Comparison of ENCODE assay signal across 22 cellular contexts in genomic region chr15:53506370-53506769, GRCh38.
"Had no signal": no experiment of that assay in that cellular context is flagged by ENCODE, and none has a peak within 500 bp of the region (broad histone marks: within the 10 kb centered on the region; RNA-seq: fewer than 3 reads in every experiment).

No MANE protein-coding gene starts in this region.

- H3K27me3 ChIP-seq: left lung, neutrophil, ovary, spleen, testis, upper lobe of left lung had no signal

- DNase-seq: activated CD4-positive, alpha-beta memory T cell treated with anti-CD3 and anti-CD28 coated beads, Interleukin-2, amount 10 ng/mL, durations not matched to agents 7 days and 5 days; activated CD4-positive, alpha-beta T cell treated with anti-CD3 and anti-CD28 coated beads, Interleukin-2, amount 10 ng/mL, durations not matched to agents 24 days and 14 days; activated effector memory CD4-positive, alpha-beta T cell treated with Interleukin-2 at 50 U/mL for 16 hours; activated naive CD4-positive, alpha-beta T cell treated with anti-CD3 and anti-CD28 coated beads, Interleukin-2, amount 50 U/mL, for 16 hours; activated naive CD8-positive, alpha-beta T cell treated with anti-CD3 and anti-CD28 coated beads, Interleukin-2, amount 50 U/mL, for 24 hours; activated T-cell treated with anti-CD3 and anti-CD28 coated beads, Interleukin-2, amount 50 U/mL, for 72 hours; cortex of kidney; heart right ventricle; immature natural killer cell; left lung; natural killer cell; ovary; spleen; stimulated activated CD4-positive, alpha-beta T cell treated with anti-CD3 and anti-CD28 coated beads, Interleukin-4, amount 100 ng/mL, for 1 hour; stimulated activated naive CD4-positive, alpha-beta T cell; testis; upper lobe of left lung had no signal

- H3K9me3 ChIP-seq: neutrophil, ovary, prostate gland, spleen, testis, upper lobe of left lung had no signal

- H3K27ac ChIP-seq: epithelial cell of prostate, heart right ventricle, left lung, neutrophil, ovary, prostate gland, spleen, testis, upper lobe of left lung had no signal

- H3K4me1 ChIP-seq: heart right ventricle, left lung, prostate gland, spleen, testis, upper lobe of left lung had no signal

- H3K36me3 ChIP-seq: heart right ventricle, left lung, neutrophil, ovary, prostate gland, spleen, upper lobe of left lung had no signal

- ATAC-seq: activated CD4-positive, CD25-positive, alpha-beta regulatory T cell treated with anti-CD3 and anti-CD28 coated beads, Interleukin-2, amount 50 U/mL, for 24 hours; activated naive CD8-positive, alpha-beta T cell treated with anti-CD3 and anti-CD28 coated beads, Interleukin-2, amount 50 U/mL, for 24 hours; activated T-cell treated with anti-CD3 and anti-CD28 coated beads, Interleukin-2, amount 50 U/mL, for 72 hours; heart right ventricle; left lung; natural killer cell had no signal

- H3K4me3 ChIP-seq: heart right ventricle, left lung, lung, ovary, prostate gland, spleen, testis, upper lobe of left lung had no signal
